ENCODE assay signal across 14 cellular contexts in genomic region chr15:49171790-49172189, GRCh38. TPM values are rescaled to one million over a fixed set of nuclear protein-coding genes. Genes with fewer than 3 reads are reported as not detected.
DNase-seq lines count a peak whose midpoint lies in the region; ATAC-seq and TF ChIP-seq lines count a peak whose summit lies in the region.
"Had no signal": no experiment of that assay in that cellular context is flagged by ENCODE, and none has a peak within 500 bp of the region (broad histone marks: within the 10 kb centered on the region; RNA-seq: fewer than 3 reads in every experiment).

No MANE protein-coding gene starts in this region.

- TF ChIP-seq CTCF in osteocyte (IDR thresholded peaks at IDR 0.05) (no peak), Peyer's patch (IDR thresholded peaks at IDR 0.05) (no peak)

- H3K27ac ChIP-seq in Peyer's patch: no peak overlapping the region
- H3K27ac ChIP-seq: vagina had no signal

- no peak for ATAC-seq in activated T-cell treated with anti-CD3 and anti-CD28 coated beads, Interleukin-2, amount 50 U/mL, for 72 hours (replicated peaks in 1 of 2)
- ATAC-seq in activated naive CD8-positive, alpha-beta T cell treated with anti-CD3 and anti-CD28 coated beads, Interleukin-2, amount 50 U/mL, for 24 hours: no peak
- ATAC-seq: mucosa of descending colon had no signal

- DNase-seq in activated T-cell treated with anti-CD3 and anti-CD28 coated beads, Interleukin-2, amount 50 U/mL, for 72 hours: no peak
- DNase-seq in activated T-cell treated with anti-CD3 and anti-CD28 coated beads, Interleukin-2, amount 50 U/mL, for 1 hour: no peak
- DNase-seq in MG63 (no peak), osteocyte (ENCODE audit: extremely low spot score, unreplicated experiment) (no peak), Peyer's patch (no peak), NCI-H345 (lab: John Stamatoyannopoulos, UW) (no peak), cerebellum (ENCODE audit: low spot score) (no peak)
- no peak for DNase-seq in activated naive CD8-positive, alpha-beta T cell treated with anti-CD3 and anti-CD28 coated beads, Interleukin-2, amount 50 U/mL, for 24 hours
- DNase-seq: DMS79; effector CD8-positive, alpha-beta T cell; foreskin melanocyte; mucosa of descending colon; stimulated activated CD4-positive, alpha-beta T cell treated with anti-CD3 and anti-CD28 coated beads, Interleukin-1b, Interleukin-23, amount 100 ng/mL, for 48 hours had no signal

- H3K4me3 Mint-ChIP-seq in activated T-cell treated with anti-CD3 and anti-CD28 coated beads, Interleukin-2, amount 50 U/mL, for 72 hours: peak overlapping the region; percentile 93 to 99
- H3K4me3 Mint-ChIP-seq in activated naive CD8-positive, alpha-beta T cell treated with anti-CD3 and anti-CD28 coated beads, Interleukin-2, amount 50 U/mL, for 24 hours: peak overlapping the region; percentile 96
- peak overlapping the region; percentile 92 for H3K4me3 Mint-ChIP-seq in osteocyte (ENCODE audit: unreplicated experiment)

- H3K27ac Mint-ChIP-seq in activated T-cell treated with anti-CD3 and anti-CD28 coated beads, Interleukin-2, amount 50 U/mL, for 72 hours: no peak overlapping the region
- no peak overlapping the region for H3K27ac Mint-ChIP-seq in activated naive CD8-positive, alpha-beta T cell treated with anti-CD3 and anti-CD28 coated beads, Interleukin-2, amount 50 U/mL, for 24 hours
- no peak overlapping the region for H3K27ac Mint-ChIP-seq in osteocyte (ENCODE audit: unreplicated experiment)

- H3K36me3 Mint-ChIP-seq in activated T-cell treated with anti-CD3 and anti-CD28 coated beads, Interleukin-2, amount 50 U/mL, for 72 hours (ENCODE audit: insufficient read depth in 2 of 2): peaks cover 2% of the 10 kb centered on the region in 2 donors
- peaks cover 4% of the 10 kb centered on the region for H3K36me3 Mint-ChIP-seq in activated naive CD8-positive, alpha-beta T cell treated with anti-CD3 and anti-CD28 coated beads, Interleukin-2, amount 50 U/mL, for 24 hours (ENCODE audit: low read depth)
- H3K36me3 Mint-ChIP-seq in osteocyte (ENCODE audit: unreplicated experiment): peaks cover 2% of the 10 kb centered on the region

- no peak for TF ChIP-seq POLR2A in Peyer's patch (IDR thresholded peaks at IDR 0.05)

- no peaks in the 10 kb centered on the region for H3K9me3 ChIP-seq in MG63
- no peaks in the 10 kb centered on the region for H3K9me3 ChIP-seq in Peyer's patch
- H3K9me3 ChIP-seq: mucosa of descending colon, vagina had no signal

- peak overlapping the region; percentile 68 for H3K4me3 ChIP-seq in MG63
- H3K4me3 ChIP-seq in Peyer's patch: no peak overlapping the region
- H3K4me3 ChIP-seq: mucosa of descending colon had no signal

- peaks cover 0 to 35% (median 5%) of the 10 kb centered on the region in 4 donors for H3K4me1 ChIP-seq in Peyer's patch

- H3K36me3 ChIP-seq in MG63: no peaks in the 10 kb centered on the region; the same call in 1 of the 2 replicates
- no peaks in the 10 kb centered on the region for H3K36me3 ChIP-seq in Peyer's patch
- H3K36me3 ChIP-seq: vagina had no signal

- no peaks in the 10 kb centered on the region for H3K27me3 Mint-ChIP-seq in activated T-cell treated with anti-CD3 and anti-CD28 coated beads, Interleukin-2, amount 50 U/mL, for 72 hours (ENCODE audit: low read depth)
- H3K27me3 Mint-ChIP-seq in activated naive CD8-positive, alpha-beta T cell treated with anti-CD3 and anti-CD28 coated beads, Interleukin-2, amount 50 U/mL, for 24 hours: no peaks in the 10 kb centered on the region
- H3K27me3 Mint-ChIP-seq in osteocyte (ENCODE audit: unreplicated experiment): no peaks in the 10 kb centered on the region

- H3K27me3 ChIP-seq in MG63: no peaks in the 10 kb centered on the region
- H3K27me3 ChIP-seq in Peyer's patch: no peaks in the 10 kb centered on the region
- H3K27me3 ChIP-seq: vagina had no signal

- peaks cover 38% of the 10 kb centered on the region for H3K4me1 Mint-ChIP-seq in activated T-cell treated with anti-CD3 and anti-CD28 coated beads, Interleukin-2, amount 50 U/mL, for 72 hours (ENCODE audit: low read depth)
- peaks cover 35% of the 10 kb centered on the region for H3K4me1 Mint-ChIP-seq in activated naive CD8-positive, alpha-beta T cell treated with anti-CD3 and anti-CD28 coated beads, Interleukin-2, amount 50 U/mL, for 24 hours
- H3K4me1 Mint-ChIP-seq in osteocyte (ENCODE audit: unreplicated experiment): peaks cover 25% of the 10 kb centered on the region

- H3K9me3 Mint-ChIP-seq in activated T-cell treated with anti-CD3 and anti-CD28 coated beads, Interleukin-2, amount 50 U/mL, for 72 hours: no peaks in the 10 kb centered on the region
- H3K9me3 Mint-ChIP-seq in activated naive CD8-positive, alpha-beta T cell treated with anti-CD3 and anti-CD28 coated beads, Interleukin-2, amount 50 U/mL, for 24 hours: no peaks in the 10 kb centered on the region
- no peaks in the 10 kb centered on the region for H3K9me3 Mint-ChIP-seq in osteocyte (ENCODE audit: unreplicated experiment)

RNA-seq across cellular contexts. Expression of gene GALK2, which starts 1.7 kb away (rescaled TPM):
- total RNA-seq in activated T-cell treated with anti-CD3 and anti-CD28 coated beads, Interleukin-2, amount 50 U/mL, for 72 hours: 10 to 100 TPM; 27.3 to 37.8 TPM
- 25.0 and 110 TPM in 2 replicates for total RNA-seq in MG63 (2014; rRNA removed; shearing (Covaris generic); ENCODE audit: low replicate concordance)
- total RNA-seq in osteocyte: 23.7 and 26.4 TPM in 2 replicates
- total RNA-seq in Peyer's patch: 10 to 100 TPM; 33.4 to 61.9 (median 44.3) TPM
- total RNA-seq in cerebellum: 38.2 TPM

RNA-seq across cellular contexts. Expression of gene COPS2, which starts 16.4 kb away (rescaled TPM):
- 10 to 100 TPM; 64.6 to 71.3 TPM for total RNA-seq in activated T-cell treated with anti-CD3 and anti-CD28 coated beads, Interleukin-2, amount 50 U/mL, for 72 hours
- total RNA-seq in MG63 (2014; rRNA removed; shearing (Covaris generic); ENCODE audit: low replicate concordance): 184 and 401 TPM in 2 replicates
- total RNA-seq in osteocyte: 68.2 and 69.1 TPM in 2 replicates
- total RNA-seq in Peyer's patch: 10 to 100 TPM; 31.5 to 50.6 (median 39.0) TPM
- 60.5 TPM for total RNA-seq in cerebellum
